27 cellular contexts compared by ENCODE assay signal in genomic region chr7:157793973-157794763, GRCh38.
"Had no signal": no experiment of that assay in that cellular context is flagged by ENCODE, and none has a peak within 500 bp of the region (broad histone marks: within the 10 kb centered on the region; RNA-seq: fewer than 3 reads in every experiment).

No MANE protein-coding gene starts in this region.

- H3K27ac ChIP-seq: foreskin keratinocyte, spleen, testis, vagina, VCaP had no signal

- H3K36me3 ChIP-seq: spleen, vagina had no signal

- H3K4me3 Mint-ChIP-seq: activated CD4-positive, alpha-beta T cell treated with anti-CD3 and anti-CD28 coated beads, Interleukin-2, amount 10 ng/mL, durations not matched to agents 7 days and 5 days; activated CD8-positive, alpha-beta memory T cell treated with anti-CD3 and anti-CD28 coated beads, Interleukin-2, amount 10 ng/mL, durations not matched to agents 7 days and 5 days; activated CD8-positive, alpha-beta T cell treated with anti-CD3 and anti-CD28 coated beads for 36 hours; activated naive CD8-positive, alpha-beta T cell treated with anti-CD3 and anti-CD28 coated beads, Interleukin-2, amount 50 U/mL, for 24 hours; dendritic cell treated with granulocyte-macrophage colony-stimulating factor and Interleukin-4, amounts not matched to agents 40 ng/mL and 50 ng/mL, for 4 days; memory B cell; natural killer cell treated with Interleukin-12 subunit alpha and Interleukin-12 subunit beta and Interleukin-15 and Interleukin-18, amount 100 ng/mL, for 72 hours; T-helper 2 cell treated with Interferon-gamma antibody and Interleukin-4, amounts not matched to agents 5 μg/mL and 100 μg/mL, for 36 hours had no signal

- H3K36me3 Mint-ChIP-seq: activated CD8-positive, alpha-beta memory T cell treated with anti-CD3 and anti-CD28 coated beads, Interleukin-2, amount 10 ng/mL, durations not matched to agents 7 days and 5 days; brain; natural killer cell treated with Interleukin-12 subunit alpha and Interleukin-12 subunit beta and Interleukin-15 and Interleukin-18, amount 100 ng/mL, for 72 hours had no signal

- H3K27me3 ChIP-seq: foreskin keratinocyte, testis, vagina had no signal

- H3K4me1 ChIP-seq: foreskin keratinocyte, spleen, testis, vagina had no signal

- H3K9me3 ChIP-seq: spleen, testis, vagina had no signal

- ATAC-seq: activated CD8-positive, alpha-beta memory T cell treated with anti-CD3 and anti-CD28 coated beads, Interleukin-2, amount 10 ng/mL, durations not matched to agents 7 days and 5 days; activated CD8-positive, alpha-beta T cell treated with anti-CD3 and anti-CD28 coated beads for 36 hours; activated naive CD8-positive, alpha-beta T cell treated with anti-CD3 and anti-CD28 coated beads, Interleukin-2, amount 50 U/mL, for 24 hours; foreskin keratinocyte; left colon had no signal

- DNase-seq: activated CD4-positive, alpha-beta T cell treated with anti-CD3 and anti-CD28 coated beads, Interleukin-2, amount 10 ng/mL, durations not matched to agents 7 days and 5 days; activated CD4-positive, CD25-positive, alpha-beta regulatory T cell treated with anti-CD3 and anti-CD28 coated beads, Interleukin-2, amount 50 U/mL, for 72 hours; activated CD8-positive, alpha-beta memory T cell treated with anti-CD3 and anti-CD28 coated beads, Interleukin-2, amount 10 ng/mL, durations not matched to agents 7 days and 5 days; activated CD8-positive, alpha-beta T cell treated with anti-CD3 and anti-CD28 coated beads for 36 hours; activated gamma-delta T cell; activated naive CD4-positive, alpha-beta T cell treated with anti-CD3 and anti-CD28 coated beads, Interleukin-2, amount 50 U/mL, for 16 hours; activated naive CD8-positive, alpha-beta T cell treated with anti-CD3 and anti-CD28 coated beads, Interleukin-2, amount 50 U/mL, for 24 hours; activated T-cell treated with anti-CD3 and anti-CD28 coated beads for 4 hours; anterior cingulate cortex; effector CD4-positive, alpha-beta T cell; erythroblast; foreskin keratinocyte; hippocampal formation; left colon; occipital lobe; spleen; stimulated activated CD4-positive, alpha-beta T cell treated with anti-CD3 and anti-CD28 coated beads, Interleukin-4, amount 100 ng/mL, for 1 hour; stimulated activated naive CD4-positive, alpha-beta T cell; testis; trophoblast cell had no signal

- H3K27me3 Mint-ChIP-seq: activated CD4-positive, alpha-beta T cell treated with anti-CD3 and anti-CD28 coated beads, Interleukin-2, amount 10 ng/mL, durations not matched to agents 7 days and 5 days; activated CD8-positive, alpha-beta memory T cell treated with anti-CD3 and anti-CD28 coated beads, Interleukin-2, amount 10 ng/mL, durations not matched to agents 7 days and 5 days; activated naive CD8-positive, alpha-beta T cell treated with anti-CD3 and anti-CD28 coated beads, Interleukin-2, amount 50 U/mL, for 24 hours; brain had no signal

- H3K4me3 ChIP-seq: spleen, testis, vagina had no signal

- H3K4me1 Mint-ChIP-seq: activated CD4-positive, alpha-beta T cell treated with anti-CD3 and anti-CD28 coated beads, Interleukin-2, amount 10 ng/mL, durations not matched to agents 7 days and 5 days; activated CD8-positive, alpha-beta memory T cell treated with anti-CD3 and anti-CD28 coated beads, Interleukin-2, amount 10 ng/mL, durations not matched to agents 7 days and 5 days; activated naive CD8-positive, alpha-beta T cell treated with anti-CD3 and anti-CD28 coated beads, Interleukin-2, amount 50 U/mL, for 24 hours had no signal

- H3K9me3 Mint-ChIP-seq: activated CD4-positive, alpha-beta T cell treated with anti-CD3 and anti-CD28 coated beads, Interleukin-2, amount 10 ng/mL, durations not matched to agents 7 days and 5 days; activated CD8-positive, alpha-beta T cell treated with anti-CD3 and anti-CD28 coated beads for 36 hours; activated naive CD8-positive, alpha-beta T cell treated with anti-CD3 and anti-CD28 coated beads, Interleukin-2, amount 50 U/mL, for 24 hours; dendritic cell treated with granulocyte-macrophage colony-stimulating factor and Interleukin-4, amounts not matched to agents 40 ng/mL and 50 ng/mL, for 4 days; natural killer cell treated with Interleukin-12 subunit alpha and Interleukin-12 subunit beta and Interleukin-15 and Interleukin-18, amount 100 ng/mL, for 72 hours; T-helper 2 cell treated with Interferon-gamma antibody and Interleukin-4, amounts not matched to agents 5 μg/mL and 100 μg/mL, for 36 hours had no signal

- H3K27ac Mint-ChIP-seq: activated CD4-positive, alpha-beta T cell treated with anti-CD3 and anti-CD28 coated beads, Interleukin-2, amount 10 ng/mL, durations not matched to agents 7 days and 5 days; activated CD8-positive, alpha-beta memory T cell treated with anti-CD3 and anti-CD28 coated beads, Interleukin-2, amount 10 ng/mL, durations not matched to agents 7 days and 5 days; activated CD8-positive, alpha-beta T cell treated with anti-CD3 and anti-CD28 coated beads for 36 hours; activated naive CD8-positive, alpha-beta T cell treated with anti-CD3 and anti-CD28 coated beads, Interleukin-2, amount 50 U/mL, for 24 hours; dendritic cell treated with granulocyte-macrophage colony-stimulating factor and Interleukin-4, amounts not matched to agents 40 ng/mL and 50 ng/mL, for 4 days; memory B cell; natural killer cell treated with Interleukin-12 subunit alpha and Interleukin-12 subunit beta and Interleukin-15 and Interleukin-18, amount 100 ng/mL, for 72 hours; T-helper 2 cell treated with Interferon-gamma antibody and Interleukin-4, amounts not matched to agents 5 μg/mL and 100 μg/mL, for 36 hours had no signal
